In the genomic region with DNA sequence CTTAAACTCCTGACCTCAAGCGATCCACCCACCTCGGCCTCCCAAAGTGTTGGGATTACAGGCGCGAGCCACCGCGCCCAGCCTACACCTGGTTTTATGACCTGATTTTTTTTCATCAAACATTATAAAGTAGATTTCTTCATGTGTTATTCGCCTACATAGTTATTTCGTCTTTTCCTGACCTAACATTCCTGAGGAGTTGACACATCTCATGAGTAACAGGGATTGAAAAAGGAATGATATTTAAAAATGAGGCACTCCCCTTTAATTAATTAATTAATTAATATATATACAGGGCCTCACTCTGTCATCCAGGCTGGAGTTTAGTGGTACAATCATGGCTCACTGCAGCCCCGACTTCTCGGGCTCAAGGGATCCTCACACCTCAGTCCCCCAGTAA, we compare ENCODE assay signal across 26 cellular contexts.
"Had no signal": no experiment of that assay in that cellular context is flagged by ENCODE, and none has a peak within 500 bp of the region (broad histone marks: within the 10 kb centered on the region; RNA-seq: fewer than 3 reads in every experiment).

No MANE protein-coding gene starts in this region.

- H3K4me1 Mint-ChIP-seq: naive thymus-derived CD8-positive, alpha-beta T cell had no signal

- H3K27me3 Mint-ChIP-seq: activated CD8-positive, alpha-beta T cell treated with anti-CD3 and anti-CD28 coated beads for 36 hours; central memory CD8-positive, alpha-beta T cell had no signal

- H3K27ac Mint-ChIP-seq: activated CD8-positive, alpha-beta T cell treated with anti-CD3 and anti-CD28 coated beads for 36 hours; activated naive CD4-positive, alpha-beta T cell treated with anti-CD3 and anti-CD28 coated beads for 36 hours; immature natural killer cell; naive thymus-derived CD8-positive, alpha-beta T cell; stimulated activated effector memory CD8-positive, alpha-beta T cell treated with anti-CD3 and anti-CD28 coated beads, Interleukin-12 subunit alpha, Interleukin-12 subunit beta, amount 100 ng/mL, for 72 hours; T-helper 2 cell treated with Interferon-gamma antibody and Interleukin-4, amounts not matched to agents 5 μg/mL and 100 μg/mL, for 36 hours; WTC11 had no signal

- H3K27ac ChIP-seq: brain microvascular endothelial cell, heart right ventricle, psoas muscle, testis, upper lobe of left lung had no signal

- DNase-seq: activated CD4-positive, alpha-beta T cell treated with anti-CD3 and anti-CD28 coated beads for 48 hours; activated CD8-positive, alpha-beta T cell treated with anti-CD3 and anti-CD28 coated beads for 36 hours; activated naive CD4-positive, alpha-beta T cell treated with anti-CD3 and anti-CD28 coated beads for 36 hours; activated T-cell treated with anti-CD3 and anti-CD28 coated beads, Interleukin-2, amount 50 U/mL, for 4 hours; anterior cingulate cortex; brain microvascular endothelial cell; cortex of kidney; heart right ventricle; immature natural killer cell; mesendoderm; naive thymus-derived CD8-positive, alpha-beta T cell; psoas muscle; right cardiac atrium; small intestine; stimulated activated CD4-positive, alpha-beta T cell treated with anti-CD3 and anti-CD28 coated beads, Interleukin-15, amount 100 ng/mL, for 24 hours; stimulated activated CD4-positive, alpha-beta T cell treated with anti-CD3 and anti-CD28 coated beads, Interleukin-4, amount 100 ng/mL, for 1 hour; stomach; SW 1271; testis had no signal

- H3K4me3 ChIP-seq: heart right ventricle, psoas muscle, stomach, testis, upper lobe of left lung had no signal

- H3K36me3 ChIP-seq: brain microvascular endothelial cell, heart right ventricle, stomach, upper lobe of left lung had no signal

- H3K27me3 ChIP-seq: brain microvascular endothelial cell, heart right ventricle, stomach, testis, upper lobe of left lung had no signal

- FAIRE-seq: endometrium, small intestine had no signal

- H3K9me3 Mint-ChIP-seq: activated naive CD4-positive, alpha-beta T cell treated with anti-CD3 and anti-CD28 coated beads for 36 hours; central memory CD8-positive, alpha-beta T cell; immature natural killer cell; stimulated activated effector memory CD8-positive, alpha-beta T cell treated with anti-CD3 and anti-CD28 coated beads, Interleukin-12 subunit alpha, Interleukin-12 subunit beta, amount 100 ng/mL, for 72 hours had no signal

- H3K36me3 Mint-ChIP-seq: stimulated activated effector memory CD8-positive, alpha-beta T cell treated with anti-CD3 and anti-CD28 coated beads, Interleukin-12 subunit alpha, Interleukin-12 subunit beta, amount 100 ng/mL, for 72 hours had no signal

- H3K4me1 ChIP-seq: psoas muscle had no signal

- ATAC-seq: activated CD8-positive, alpha-beta T cell treated with anti-CD3 and anti-CD28 coated beads for 36 hours; activated T-cell treated with anti-CD3 and anti-CD28 coated beads, Interleukin-2, amount 50 U/mL, for 4 hours; esophagus mucosa; heart right ventricle; naive thymus-derived CD8-positive, alpha-beta T cell; psoas muscle; right cardiac atrium; stimulated activated effector memory CD8-positive, alpha-beta T cell treated with anti-CD3 and anti-CD28 coated beads, Interleukin-12 subunit alpha, Interleukin-12 subunit beta, amount 100 ng/mL, for 72 hours; WTC11 had no signal

- H3K9me3 ChIP-seq: psoas muscle, stomach, testis, upper lobe of left lung had no signal

- H3K4me3 Mint-ChIP-seq: activated CD8-positive, alpha-beta T cell treated with anti-CD3 and anti-CD28 coated beads for 36 hours; activated naive CD4-positive, alpha-beta T cell treated with anti-CD3 and anti-CD28 coated beads for 36 hours; activated T-cell treated with anti-CD3 and anti-CD28 coated beads, Interleukin-2, amount 50 U/mL, for 4 hours; central memory CD8-positive, alpha-beta T cell; immature natural killer cell; naive thymus-derived CD8-positive, alpha-beta T cell; stimulated activated effector memory CD8-positive, alpha-beta T cell treated with anti-CD3 and anti-CD28 coated beads, Interleukin-12 subunit alpha, Interleukin-12 subunit beta, amount 100 ng/mL, for 72 hours; T-helper 2 cell treated with Interferon-gamma antibody and Interleukin-4, amounts not matched to agents 5 μg/mL and 100 μg/mL, for 36 hours; WTC11 had no signal
